ENCODE assay signal across 11 cellular contexts in the genomic region with DNA sequence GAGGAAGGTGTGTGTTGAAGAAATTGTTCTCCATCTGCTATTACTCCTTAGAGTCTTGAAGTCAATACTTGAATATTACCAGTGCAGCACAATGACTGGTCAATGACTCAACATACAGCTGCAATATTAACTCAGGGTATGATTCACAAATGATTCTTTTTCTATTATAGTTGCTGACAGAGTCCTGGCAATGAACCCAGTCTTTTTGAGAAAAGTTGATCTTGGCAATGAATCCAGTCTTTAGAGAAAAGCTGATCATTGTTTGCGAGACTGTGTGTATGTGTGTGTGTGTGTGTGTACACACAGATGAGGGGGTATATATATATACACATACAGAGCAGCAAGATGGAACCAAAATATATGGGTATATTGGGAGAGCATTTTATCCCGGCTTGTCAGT.
A peak's percentile ranks its signal among the peaks of the same experiment; 100 is the strongest.
DNase-seq lines count a peak whose midpoint lies in the region; ATAC-seq and TF ChIP-seq lines count a peak whose summit lies in the region.
"Had no signal": no experiment of that assay in that cellular context is flagged by ENCODE, and none has a peak within 500 bp of the region (broad histone marks: within the 10 kb centered on the region; RNA-seq: fewer than 3 reads in every experiment).

No MANE protein-coding gene starts in this region.

- H4K20me1 ChIP-seq in Karpas-422 (ENCODE audit: insufficient read depth, low read depth, low read length), result no peaks in the 10 kb centered on the region

- no peak overlapping the region for H3K4me2 ChIP-seq in Karpas-422 (ENCODE audit: low read depth, low read length, poor library complexity, severe bottlenecking)

- no peaks in the 10 kb centered on the region for H3K36me3 ChIP-seq in Karpas-422 (ENCODE audit: insufficient read depth, low read length)
- H3K36me3 ChIP-seq: transverse colon had no signal

- no peak overlapping the region for H2AFZ ChIP-seq in Karpas-422 (ENCODE audit: low read length)

- H3K9me2 ChIP-seq in Karpas-422 (replicated peaks; ENCODE audit: insufficient read depth, low read length), result no peaks in the 10 kb centered on the region

- no peaks in the 10 kb centered on the region for H3K27me3 ChIP-seq in Karpas-422 (ENCODE audit: low read length)
- H3K27me3 ChIP-seq: transverse colon had no signal

- no peak overlapping the region for H3K9ac ChIP-seq in Karpas-422 (ENCODE audit: low read length)

- no peak overlapping the region for H3K27ac ChIP-seq in Karpas-422 (ENCODE audit: low read length)
- H3K27ac ChIP-seq: transverse colon had no signal

- ATAC-seq in GM18907 (IDR thresholded peaks at IDR 0.05; ENCODE audit: unreplicated experiment), result no peak

- no peaks in the 10 kb centered on the region for H3K4me1 ChIP-seq in Karpas-422 (ENCODE audit: low read length)
- H3K4me1 ChIP-seq: transverse colon had no signal

- TF ChIP-seq CTCF in cardiac fibroblast (IDR thresholded peaks at IDR 0.05; ENCODE audit: low read depth, low read length), result no peak

- DNase-seq in COR-L47 (lab: John Stamatoyannopoulos, UW) (peak; percentile 68), NCI-H446 (lab: John Stamatoyannopoulos, UW) (peak; percentile 31 to 79), cardiac fibroblast (ENCODE audit: low read depth in 2 of 2) (peak; percentile 97 to 99), left kidney (ENCODE audit: low read depth, low spot score) (peak; percentile 29), Karpas-422 (no peak), SKM-1 (lab: John Stamatoyannopoulos, UW; ENCODE audit: unreplicated experiment) (no peak)
- no peak for DNase-seq in activated T-cell treated with anti-CD3 and anti-CD28 coated beads, Interleukin-2, amount 50 U/mL, for 1 hour
- DNase-seq: activated naive CD8-positive, alpha-beta T cell treated with anti-CD3 and anti-CD28 coated beads for 36 hours; endodermal cell; transverse colon had no signal

- peaks cover 19% of the 10 kb centered on the region for H3K9me3 ChIP-seq in Karpas-422 (ENCODE audit: low read length)

- H3K79me2 ChIP-seq in Karpas-422 (ENCODE audit: low read length), result no peaks in the 10 kb centered on the region

- H3K4me3 ChIP-seq in cardiac fibroblast (replicated peaks in 1 of 2; ENCODE audit: low read depth in 2 of 2, low read length in 2 of 2) (no peak overlapping the region), Karpas-422 (ENCODE audit: low read length) (no peak overlapping the region)
- H3K4me3 ChIP-seq: transverse colon had no signal

Comparison
In these comparisons a context has a peak if more than half of its experiments do, and no peak if none do; other contexts are left out.
1. DNase-seq: peak in COR-L47 (single experiment), NCI-H446 (2 of 2), cardiac fibroblast (2 of 2) and left kidney (single experiment); none in Karpas-422 (single experiment), SKM-1 (single experiment) and activated T-cell treated with anti-CD3 and anti-CD28 coated beads, Interleukin-2, amount 50 U/mL, for 1 hour (single experiment).